1 cellular context compared by ENCODE assay signal in the genomic region with DNA sequence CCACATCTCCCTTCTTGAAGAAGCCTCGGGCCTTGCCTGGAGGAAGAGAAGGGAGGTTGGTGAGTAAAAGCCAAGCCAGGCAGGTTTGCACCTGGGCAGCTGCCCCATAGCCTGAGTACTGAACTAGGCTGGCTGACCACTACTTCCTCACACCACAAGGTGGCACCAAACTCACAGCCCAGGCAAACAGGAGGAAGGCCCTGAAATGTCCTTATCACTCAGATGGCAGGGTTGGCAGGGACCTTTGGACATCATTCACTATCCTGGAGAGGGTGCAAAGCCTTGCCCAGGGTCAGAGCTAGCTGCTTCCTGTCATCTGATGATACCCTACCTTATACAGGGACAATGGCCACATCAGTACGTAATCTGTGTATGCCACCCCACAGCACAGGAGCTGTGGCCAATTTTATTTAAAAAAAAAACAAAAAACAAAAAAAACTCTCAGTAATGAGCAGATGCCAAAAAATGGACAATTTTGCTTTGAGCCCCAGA.
TF ChIP-seq lines count a peak whose summit lies in the region.

No MANE protein-coding gene starts in this region.

TF ChIP-seq in liver, 16 proteins besides CTCF, POLR2A, EP300 and RAD21 (continued from another document):
- no peak for TF ChIP-seq SP1 (IDR thresholded peaks at IDR 0.05)
TF ChIP-seq in liver: peak in this region for 3.
